In the genomic region with DNA sequence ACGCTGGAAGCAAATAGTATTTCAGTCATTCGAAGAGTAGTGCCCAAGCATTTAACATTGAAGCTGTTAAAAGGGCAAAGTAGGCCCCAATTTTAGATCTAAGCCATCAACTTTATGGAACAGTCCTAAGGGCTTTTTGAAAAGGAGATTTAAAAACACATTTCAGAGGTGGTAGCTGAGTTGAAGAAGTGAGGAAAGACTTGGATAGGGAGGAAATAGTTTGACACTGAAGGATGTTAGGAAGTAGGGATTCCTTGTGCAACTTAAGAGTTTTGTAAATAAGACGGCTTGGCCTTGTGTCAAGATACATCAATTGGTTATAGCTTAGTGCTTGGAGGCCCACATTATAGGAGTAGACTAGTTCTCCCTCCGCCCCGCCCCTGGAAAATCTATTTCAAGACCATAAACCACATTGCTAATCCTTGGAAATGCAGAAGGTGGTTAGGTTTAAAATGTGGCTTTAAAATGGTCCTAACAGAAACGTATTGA, we compare ENCODE assay signal across 8 cellular contexts. TPM values are rescaled to one million over a fixed set of nuclear protein-coding genes. Genes with fewer than 3 reads are reported as not detected.
DNase-seq lines count a peak whose midpoint lies in the region; ATAC-seq and TF ChIP-seq lines count a peak whose summit lies in the region.

No MANE protein-coding gene starts in this region.

- no peak for TF ChIP-seq CTCF in HFF-Myc (IDR thresholded peaks at IDR 0.05; ENCODE audit: low read depth, low read length, missing control alignments)
- no peak for TF ChIP-seq CTCF in endothelial cell (IDR thresholded peaks at IDR 0.05; ENCODE audit: unreplicated experiment)
- no peak for TF ChIP-seq CTCF in neural cell (IDR thresholded peaks at IDR 0.05; ENCODE audit: poor library complexity, severe bottlenecking)

- peak overlapping the region; percentile 95 for H3K27ac ChIP-seq in CD4-positive, CD25-positive, alpha-beta regulatory T cell (ENCODE audit: insufficient read depth, low read length, poor library complexity, severe bottlenecking)
- peak overlapping the region; percentile 6; the same call in 1 of the 2 replicates for H3K27ac ChIP-seq in SJSA1
- peak overlapping the region; percentile 42 for H3K27ac ChIP-seq in neural cell (ENCODE audit: low read length)

- H3K9me3 ChIP-seq in CD4-positive, CD25-positive, alpha-beta regulatory T cell (ENCODE audit: control insufficient read depth in 2 of 2, low read length in 2 of 2): no peaks in the 10 kb centered on the region
- H3K9me3 ChIP-seq in SJSA1 (replicated peaks) (peaks cover 5% of the 10 kb centered on the region; the same call in 1 of the 2 replicates), neural cell (ENCODE audit: low read length) (no peaks in the 10 kb centered on the region)

- H3K79me2 ChIP-seq in neural cell (replicated peaks; ENCODE audit: insufficient read depth, low read length): peaks cover 23% of the 10 kb centered on the region

- H3K4me1 ChIP-seq in CD4-positive, CD25-positive, alpha-beta regulatory T cell (ENCODE audit: control insufficient read depth, insufficient read depth, low read length, poor library complexity, severe bottlenecking): peaks cover 30% of the 10 kb centered on the region
- H3K4me1 ChIP-seq in SJSA1 (replicated peaks): peaks cover 25% of the 10 kb centered on the region

- peak overlapping the region; percentile 91 to 99 (median 96) for H3K27ac Mint-ChIP-seq in CD4-positive, CD25-positive, alpha-beta regulatory T cell
- H3K27ac Mint-ChIP-seq in endothelial cell (ENCODE audit: unreplicated experiment): peak overlapping the region; percentile 34

- H3K4me3 ChIP-seq in CD4-positive, CD25-positive, alpha-beta regulatory T cell (ENCODE audit: low read depth, low read length): peak overlapping the region; percentile 88
- H3K4me3 ChIP-seq in HFF-Myc (replicated peaks; ENCODE audit: low read depth, low read length) (peak overlapping the region; percentile 47), SJSA1 (peak overlapping the region; percentile 93), neural cell (ENCODE audit: low read length) (peak overlapping the region; percentile 99)

- no peaks in the 10 kb centered on the region for H3K27me3 ChIP-seq in CD4-positive, CD25-positive, alpha-beta regulatory T cell (ENCODE audit: control insufficient read depth, insufficient read depth, low read length)
- H3K27me3 ChIP-seq in SJSA1 (replicated peaks) (no peaks in the 10 kb centered on the region; the same call in none of the 2 replicates), neural cell (ENCODE audit: insufficient read depth, low read depth, low read length) (no peaks in the 10 kb centered on the region)

- peak overlapping the region; percentile 63 for H2AFZ ChIP-seq in neural cell (ENCODE audit: low read depth, low read length)

- no peaks in the 10 kb centered on the region for H3K9me3 Mint-ChIP-seq in CD4-positive, CD25-positive, alpha-beta regulatory T cell
- no peaks in the 10 kb centered on the region for H3K9me3 Mint-ChIP-seq in endothelial cell (ENCODE audit: unreplicated experiment)

- peak overlapping the region; percentile 84 to 92 (median 91) for H3K4me3 Mint-ChIP-seq in CD4-positive, CD25-positive, alpha-beta regulatory T cell
- peak overlapping the region; percentile 79 for H3K4me3 Mint-ChIP-seq in endothelial cell (ENCODE audit: unreplicated experiment)

- peaks cover 17% of the 10 kb centered on the region for H3K36me3 ChIP-seq in CD4-positive, CD25-positive, alpha-beta regulatory T cell (ENCODE audit: control insufficient read depth, insufficient read depth, low read length)
- peaks cover 39% of the 10 kb centered on the region for H3K36me3 ChIP-seq in SJSA1
- H3K36me3 ChIP-seq in neural cell (ENCODE audit: insufficient read depth, low read length): peaks cover 7% of the 10 kb centered on the region

- ATAC-seq in CD4-positive, CD25-positive, alpha-beta regulatory T cell (ENCODE audit: low read depth in 2 of 2): no peak
- no peak for ATAC-seq in GM21528 (IDR thresholded peaks at IDR 0.05; ENCODE audit: low FRiP score, unreplicated experiment)

- peaks cover 2% of the 10 kb centered on the region for H4K20me1 ChIP-seq in neural cell (ENCODE audit: insufficient read depth)

- TF ChIP-seq RAD21 in neural cell (conservative IDR thresholded peaks at IDR 0.05): no peak

- TF ChIP-seq EP300 in neural cell (conservative IDR thresholded peaks at IDR 0.05; ENCODE audit: poor library complexity, severe bottlenecking): no peak

- peaks cover 7% of the 10 kb centered on the region for H3F3A ChIP-seq in neural cell (ENCODE audit: insufficient read depth, low read length, poor library complexity, severe bottlenecking)

- peaks cover 8% of the 10 kb centered on the region for H3K27me3 Mint-ChIP-seq in CD4-positive, CD25-positive, alpha-beta regulatory T cell
- H3K27me3 Mint-ChIP-seq in endothelial cell (ENCODE audit: unreplicated experiment): peaks cover 13% of the 10 kb centered on the region

- peak overlapping the region; percentile 50 for H3K9ac ChIP-seq in neural cell (ENCODE audit: low read length)

- no peaks in the 10 kb centered on the region for H3K9me2 ChIP-seq in neural cell (ENCODE audit: insufficient read depth, low read length)

- H3K36me3 Mint-ChIP-seq in CD4-positive, CD25-positive, alpha-beta regulatory T cell: peaks cover 19% of the 10 kb centered on the region
- H3K36me3 Mint-ChIP-seq in endothelial cell (ENCODE audit: low read depth, unreplicated experiment): peaks cover 28% of the 10 kb centered on the region

- peaks cover 22 to 58% (median 41%) of the 10 kb centered on the region in 4 donors for H3K4me1 Mint-ChIP-seq in CD4-positive, CD25-positive, alpha-beta regulatory T cell
- peaks cover 25% of the 10 kb centered on the region for H3K4me1 Mint-ChIP-seq in endothelial cell (ENCODE audit: unreplicated experiment)

- DNase-seq in CD4-positive, CD25-positive, alpha-beta regulatory T cell: no peak
- DNase-seq in HFF-Myc (ENCODE audit: extremely low read depth, low read depth): no peak
- no peak for DNase-seq in SJSA1 (ENCODE audit: low read depth in 1 of 2, low spot score in 2 of 2)
- no peak for DNase-seq in endothelial cell (ENCODE audit: low spot score)
- DNase-seq in activated CD8-positive, alpha-beta memory T cell treated with anti-CD3 and anti-CD28 coated beads, Interleukin-2, amount 50 U/mL, for 48 hours: no peak
- DNase-seq in superior temporal gyrus (ENCODE audit: extremely low spot score): no peak

- peak overlapping the region; percentile 76 for H3K4me2 ChIP-seq in neural cell (ENCODE audit: low read length)

TF ChIP-seq in neural cell, 6 proteins besides CTCF, POLR2A, EP300 and RAD21:
- TF ChIP-seq MXI1 (conservative IDR thresholded peaks at IDR 0.05; ENCODE audit: poor library complexity, severe bottlenecking) (no peak), TAF1 (IDR thresholded peaks at IDR 0.05; ENCODE audit: low read depth) (no peak), EZH2 (IDR thresholded peaks at IDR 0.05; ENCODE audit: borderline replicate concordance, insufficient read depth, low read length, poor library complexity, severe bottlenecking) (no peak), POLR2AphosphoS5 (IDR thresholded peaks at IDR 0.05) (no peak), SMC3 (conservative IDR thresholded peaks at IDR 0.05; ENCODE audit: poor library complexity) (no peak)
- TF ChIP-seq, protein P1, sequence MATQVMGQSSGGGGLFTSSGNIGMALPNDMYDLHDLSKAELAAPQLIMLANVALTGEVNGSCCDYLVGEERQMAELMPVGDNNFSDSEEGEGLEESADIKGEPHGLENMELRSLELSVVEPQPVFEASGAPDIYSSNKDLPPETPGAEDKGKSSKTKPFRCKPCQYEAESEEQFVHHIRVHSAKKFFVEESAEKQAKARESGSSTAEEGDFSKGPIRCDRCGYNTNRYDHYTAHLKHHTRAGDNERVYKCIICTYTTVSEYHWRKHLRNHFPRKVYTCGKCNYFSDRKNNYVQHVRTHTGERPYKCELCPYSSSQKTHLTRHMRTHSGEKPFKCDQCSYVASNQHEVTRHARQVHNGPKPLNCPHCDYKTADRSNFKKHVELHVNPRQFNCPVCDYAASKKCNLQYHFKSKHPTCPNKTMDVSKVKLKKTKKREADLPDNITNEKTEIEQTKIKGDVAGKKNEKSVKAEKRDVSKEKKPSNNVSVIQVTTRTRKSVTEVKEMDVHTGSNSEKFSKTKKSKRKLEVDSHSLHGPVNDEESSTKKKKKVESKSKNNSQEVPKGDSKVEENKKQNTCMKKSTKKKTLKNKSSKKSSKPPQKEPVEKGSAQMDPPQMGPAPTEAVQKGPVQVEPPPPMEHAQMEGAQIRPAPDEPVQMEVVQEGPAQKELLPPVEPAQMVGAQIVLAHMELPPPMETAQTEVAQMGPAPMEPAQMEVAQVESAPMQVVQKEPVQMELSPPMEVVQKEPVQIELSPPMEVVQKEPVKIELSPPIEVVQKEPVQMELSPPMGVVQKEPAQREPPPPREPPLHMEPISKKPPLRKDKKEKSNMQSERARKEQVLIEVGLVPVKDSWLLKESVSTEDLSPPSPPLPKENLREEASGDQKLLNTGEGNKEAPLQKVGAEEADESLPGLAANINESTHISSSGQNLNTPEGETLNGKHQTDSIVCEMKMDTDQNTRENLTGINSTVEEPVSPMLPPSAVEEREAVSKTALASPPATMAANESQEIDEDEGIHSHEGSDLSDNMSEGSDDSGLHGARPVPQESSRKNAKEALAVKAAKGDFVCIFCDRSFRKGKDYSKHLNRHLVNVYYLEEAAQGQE (IDR thresholded peaks at IDR 0.05; ENCODE audit: borderline replicate concordance): no peak

RNA-seq across cellular contexts. Expression of a gene that starts 0.8 kb away (rescaled TPM):
- 174 TPM for total RNA-seq in CD4-positive, CD25-positive, alpha-beta regulatory T cell
- 100 to 1,000 TPM; 445 to 648 (median 513) TPM for polyA plus RNA-seq in CD4-positive, CD25-positive, alpha-beta regulatory T cell
- 4,389 and 5,186 TPM in 2 replicates for total RNA-seq in SJSA1 (2014; rRNA removed; shearing (Covaris generic))
- 915 TPM for total RNA-seq in endothelial cell (ENCODE audit: unreplicated experiment)
- polyA plus RNA-seq in neural cell: 573 and 605 TPM in 2 replicates
- 371 and 430 TPM in 2 replicates for polyA minus RNA-seq in neural cell

RNA-seq across cellular contexts. Expression of a gene that starts 21.4 kb away (rescaled TPM):
- total RNA-seq in CD4-positive, CD25-positive, alpha-beta regulatory T cell: 315 TPM
- 10 to 100 TPM; 59.0 to 71.9 (median 62.2) TPM for polyA plus RNA-seq in CD4-positive, CD25-positive, alpha-beta regulatory T cell
- 9.0 and 16.0 TPM in 2 replicates for total RNA-seq in SJSA1 (2014; rRNA removed; shearing (Covaris generic))
- 175 TPM for total RNA-seq in endothelial cell (ENCODE audit: unreplicated experiment)
- 344 and 381 TPM in 2 replicates for polyA plus RNA-seq in neural cell
- 165 and 169 TPM in 2 replicates for polyA minus RNA-seq in neural cell

RNA-seq across cellular contexts. Expression of a gene that starts 37.4 kb away (rescaled TPM):
- 0.27 TPM for total RNA-seq in CD4-positive, CD25-positive, alpha-beta regulatory T cell
- not detected for polyA plus RNA-seq in CD4-positive, CD25-positive, alpha-beta regulatory T cell
- total RNA-seq in SJSA1 (2014; rRNA removed; shearing (Covaris generic)): not detected in 2 replicates
- total RNA-seq in endothelial cell (ENCODE audit: unreplicated experiment): 0.46 TPM
- polyA plus RNA-seq in neural cell: 0.28 and 0.66 TPM in 2 replicates
- 0.46 and 0.49 TPM in 2 replicates for polyA minus RNA-seq in neural cell

RNA-seq across cellular contexts. Expression of a gene that starts 56.9 kb away (rescaled TPM):
- total RNA-seq in CD4-positive, CD25-positive, alpha-beta regulatory T cell: 213 TPM
- polyA plus RNA-seq in CD4-positive, CD25-positive, alpha-beta regulatory T cell: 100 to 1,000 TPM; 249 to 298 (median 265) TPM
- 335 and 444 TPM in 2 replicates for total RNA-seq in SJSA1 (2014; rRNA removed; shearing (Covaris generic))
- total RNA-seq in endothelial cell (ENCODE audit: unreplicated experiment): 924 TPM
- 14,333 and 15,501 TPM in 2 replicates for polyA plus RNA-seq in neural cell
- 7,980 and 9,115 TPM in 2 replicates for polyA minus RNA-seq in neural cell

Comparison
In these comparisons a context has a peak if more than half of its experiments do, and no peak if none do; other contexts are left out.
1. H3K27ac ChIP-seq: peak in every context shown above with its lines; median percentile 95 in CD4-positive, CD25-positive, alpha-beta regulatory T cell; 42 in neural cell; 6 in SJSA1.
2. H3K4me3 ChIP-seq: peak in every context shown above with its lines; median percentile 99 in neural cell; 93 in SJSA1; 88 in CD4-positive, CD25-positive, alpha-beta regulatory T cell; 47 in HFF-Myc.
3. RNA of a gene that starts 21.4 kb away (total RNA-seq): 315 TPM in CD4-positive, CD25-positive, alpha-beta regulatory T cell (single experiment) and 175 TPM in endothelial cell (single experiment); 9.0 to 16.0 TPM in SJSA1; every median in the first group is over 10 times any median in the second.